19 cellular contexts compared by ENCODE assay signal in genomic region chr1:41939194-41939593, GRCh38.
"Had no signal": no experiment of that assay in that cellular context is flagged by ENCODE, and none has a peak within 500 bp of the region (broad histone marks: within the 10 kb centered on the region; RNA-seq: fewer than 3 reads in every experiment).

No MANE protein-coding gene starts in this region.

- H3K4me1 ChIP-seq: left lung, prostate gland, vagina had no signal

- H3K27me3 ChIP-seq: left lung, vagina had no signal

- H3K27ac Mint-ChIP-seq: activated CD4-positive, alpha-beta memory T cell treated with anti-CD3 and anti-CD28 coated beads for 36 hours; activated naive CD4-positive, alpha-beta T cell treated with anti-CD3 and anti-CD28 coated beads for 36 hours; activated naive CD8-positive, alpha-beta T cell treated with anti-CD3 and anti-CD28 coated beads, Interleukin-2, amount 10 ng/mL, durations not matched to agents 7 days and 5 days; activated T-cell treated with anti-CD3 and anti-CD28 coated beads, Interleukin-2, amount 50 U/mL, for 72 hours; brain; naive thymus-derived CD8-positive, alpha-beta T cell; type B pancreatic cell had no signal

- DNase-seq: activated CD4-positive, alpha-beta memory T cell treated with anti-CD3 and anti-CD28 coated beads for 36 hours; activated CD4-positive, alpha-beta T cell treated with anti-CD3 and anti-CD28 coated beads for 48 hours; activated effector memory CD4-positive, alpha-beta T cell treated with Interleukin-2 at 50 U/mL for 16 hours; activated naive CD4-positive, alpha-beta T cell treated with anti-CD3 and anti-CD28 coated beads for 36 hours; activated naive CD8-positive, alpha-beta T cell treated with anti-CD3 and anti-CD28 coated beads, Interleukin-2, amount 10 ng/mL, durations not matched to agents 7 days and 5 days; activated T-cell treated with anti-CD3 and anti-CD28 coated beads, Interleukin-2, amount 50 U/mL, for 72 hours; erythroblast; foreskin fibroblast; kidney; left lung; naive thymus-derived CD8-positive, alpha-beta T cell; stimulated activated CD4-positive, alpha-beta T cell treated with anti-CD3 and anti-CD28 coated beads, Interleukin-4, amount 100 ng/mL, for 24 hours; stimulated activated naive CD4-positive, alpha-beta T cell treated with Interleukin-2 at 50 U/mL for 16 hours; T-helper 9 cell had no signal

- H3K9me3 ChIP-seq: prostate gland, thoracic aorta, vagina had no signal

- H3K27ac ChIP-seq: left lung, prostate gland, thoracic aorta, vagina had no signal

- H3K4me3 Mint-ChIP-seq: activated CD4-positive, alpha-beta memory T cell treated with anti-CD3 and anti-CD28 coated beads for 36 hours; activated naive CD4-positive, alpha-beta T cell treated with anti-CD3 and anti-CD28 coated beads for 36 hours; activated naive CD8-positive, alpha-beta T cell treated with anti-CD3 and anti-CD28 coated beads, Interleukin-2, amount 10 ng/mL, durations not matched to agents 7 days and 5 days; activated T-cell treated with anti-CD3 and anti-CD28 coated beads, Interleukin-2, amount 50 U/mL, for 72 hours; brain; naive thymus-derived CD8-positive, alpha-beta T cell; type B pancreatic cell had no signal

- ATAC-seq: activated T-cell treated with anti-CD3 and anti-CD28 coated beads, Interleukin-2, amount 50 U/mL, for 72 hours; left lung; naive thymus-derived CD8-positive, alpha-beta T cell had no signal

- H3K4me3 ChIP-seq: left lung, prostate gland, thoracic aorta, vagina had no signal

- H3K4me1 Mint-ChIP-seq: activated naive CD8-positive, alpha-beta T cell treated with anti-CD3 and anti-CD28 coated beads, Interleukin-2, amount 10 ng/mL, durations not matched to agents 7 days and 5 days had no signal

- H3K36me3 ChIP-seq: left lung, prostate gland, thoracic aorta, vagina had no signal

- H3K36me3 Mint-ChIP-seq: brain, type B pancreatic cell had no signal

- H3K27me3 Mint-ChIP-seq: activated CD4-positive, alpha-beta memory T cell treated with anti-CD3 and anti-CD28 coated beads for 36 hours; activated naive CD8-positive, alpha-beta T cell treated with anti-CD3 and anti-CD28 coated beads, Interleukin-2, amount 10 ng/mL, durations not matched to agents 7 days and 5 days had no signal
